ENCODE assay signal across 7 cellular contexts in the genomic region with DNA sequence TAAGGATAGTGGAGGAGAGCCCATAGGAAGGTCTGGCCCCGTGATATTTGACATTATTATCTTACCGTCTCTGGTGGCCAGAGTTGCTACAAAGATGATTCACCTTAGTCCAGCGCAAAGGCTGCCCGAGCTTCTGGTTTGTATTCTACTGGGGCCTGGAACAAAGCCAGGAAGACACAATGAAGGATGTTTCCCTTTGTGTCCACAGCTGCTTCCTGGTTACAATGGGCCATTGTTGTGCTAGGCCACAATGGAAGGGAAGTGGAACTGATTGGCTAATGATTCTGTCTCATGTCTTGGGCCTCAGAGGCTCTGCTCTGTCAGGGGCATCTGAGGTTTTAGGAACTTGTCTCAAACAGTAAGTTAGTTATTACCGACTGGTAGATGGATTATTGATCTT.
DNase-seq lines count a peak whose midpoint lies in the region; ATAC-seq and TF ChIP-seq lines count a peak whose summit lies in the region.

No MANE protein-coding gene starts in this region.

- no peak for TF ChIP-seq CTCF in nephron progenitor cell (IDR thresholded peaks at IDR 0.05)

- peak; percentile 77 for ATAC-seq in GM21360 (IDR thresholded peaks at IDR 0.05; ENCODE audit: unreplicated experiment)
- peak; percentile 88 for ATAC-seq in HG03571 (IDR thresholded peaks at IDR 0.05; ENCODE audit: unreplicated experiment)
- peak; percentile 75 for ATAC-seq in left lobe of liver

- H3K9me3 Mint-ChIP-seq in nephron progenitor cell = no peaks in the 10 kb centered on the region

- no peaks in the 10 kb centered on the region for H3K27me3 Mint-ChIP-seq in nephron progenitor cell (ENCODE audit: low read depth, poor library complexity)

- H3K27ac ChIP-seq in angular gyrus (ENCODE audit: low read depth, low read length) = peak overlapping the region; percentile 98

- DNase-seq in left lobe of liver (ENCODE audit: low spot score) (no peak), NAMALWA (ENCODE audit: low spot score) (no peak), nephron progenitor cell (no peak)
- DNase-seq in stimulated activated CD4-positive, alpha-beta T cell treated with anti-CD3 and anti-CD28 coated beads, Interleukin-12 subunit alpha, Interleukin-12 subunit beta, amount 100 ng/mL, for 4 hours = no peak

- no peaks in the 10 kb centered on the region for H3K36me3 Mint-ChIP-seq in nephron progenitor cell (ENCODE audit: low read depth)

- no peak overlapping the region for H3K4me3 Mint-ChIP-seq in nephron progenitor cell

- no peak overlapping the region for H3K27ac Mint-ChIP-seq in nephron progenitor cell

- H3K4me1 Mint-ChIP-seq in nephron progenitor cell = peaks cover 30% of the 10 kb centered on the region
